8 cellular contexts compared by ENCODE assay signal in genomic region chr4:143399113-143399949, GRCh38.
DNase-seq lines count a peak whose midpoint lies in the region; ATAC-seq and TF ChIP-seq lines count a peak whose summit lies in the region.

No MANE protein-coding gene starts in this region.

- no peak overlapping the region for H3K4me3 ChIP-seq in HUES48 (ENCODE audit: low read depth, low read length)
- H3K4me3 ChIP-seq in esophagus muscularis mucosa = no peak overlapping the region
- H3K4me3 ChIP-seq in prostate gland = no peak overlapping the region

- H3K27me3 Mint-ChIP-seq in activated T-helper 2 cell treated with anti-CD3 and anti-CD28 coated beads, Interferon-gamma antibody, Interleukin-2, Interleukin-4, amounts not matched to agents 10 μg/mL and 5 μg/mL and 100 μg/mL, durations not matched to agents 14 hours and 24 hours and 36 hours (ENCODE audit: low read depth) = peaks cover 20% of the 10 kb centered on the region

- peak; percentile 56 for ATAC-seq in GM19452 (IDR thresholded peaks at IDR 0.05; ENCODE audit: unreplicated experiment)

- H3K4me3 Mint-ChIP-seq in activated T-helper 2 cell treated with anti-CD3 and anti-CD28 coated beads, Interferon-gamma antibody, Interleukin-2, Interleukin-4, amounts not matched to agents 10 μg/mL and 5 μg/mL and 100 μg/mL, durations not matched to agents 14 hours and 24 hours and 36 hours (ENCODE audit: low read depth) = no peak overlapping the region

- WGBS in esophagus muscularis mucosa = 63% methylated on average over 5 of the region's 5 CpGs
- WGBS in prostate gland = 70% methylated on average over 5 of the region's 5 CpGs

- TF ChIP-seq POLR2A in esophagus muscularis mucosa (IDR thresholded peaks at IDR 0.05; ENCODE audit: low read depth) (no peak), prostate gland (IDR thresholded peaks at IDR 0.05) (no peak)

- peaks cover 23% of the 10 kb centered on the region for H3K4me1 ChIP-seq in HUES48 (ENCODE audit: control insufficient read depth, insufficient read depth, low read length)
- H3K4me1 ChIP-seq in esophagus muscularis mucosa = peaks cover 71 to 94% (median 77%) of the 10 kb centered on the region in 4 donors
- H3K4me1 ChIP-seq in prostate gland (replicated peaks) = no peaks in the 10 kb centered on the region

- H3K9ac ChIP-seq in HUES48 (ENCODE audit: low read depth, low read length) = 0 out of 2 replicates have a peak overlapping the region, but pooled peaks have one; percentile 18

- intact Hi-C loops in esophagus muscularis mucosa (cut with DNase I) (no loop called here), prostate gland (cut with DNase I) (loop anchor here (10.0 kb wide), 1 partner anchor 195 kb away; no protein-coding TSS in a partner anchor)
- intact Hi-C loops in activated T-helper 2 cell treated with anti-CD3 and anti-CD28 coated beads, Interferon-gamma antibody, Interleukin-2, Interleukin-4, amounts not matched to agents 10 μg/mL and 5 μg/mL and 100 μg/mL, durations not matched to agents 14 hours and 24 hours and 36 hours (cut with micrococcal nuclease) = no loop called here

- H3K27me3 ChIP-seq in HUES48 (ENCODE audit: control insufficient read depth, insufficient read depth, low read length) (no peaks in the 10 kb centered on the region), esophagus muscularis mucosa (no peaks in the 10 kb centered on the region), prostate gland (replicated peaks; ENCODE audit: insufficient read depth) (no peaks in the 10 kb centered on the region)

- H3K27ac Mint-ChIP-seq in activated T-helper 2 cell treated with anti-CD3 and anti-CD28 coated beads, Interferon-gamma antibody, Interleukin-2, Interleukin-4, amounts not matched to agents 10 μg/mL and 5 μg/mL and 100 μg/mL, durations not matched to agents 14 hours and 24 hours and 36 hours = no peak overlapping the region

- H3K9me3 ChIP-seq in HUES48 (ENCODE audit: control insufficient read depth, insufficient read depth, low read length) (no peaks in the 10 kb centered on the region), esophagus muscularis mucosa (no peaks in the 10 kb centered on the region), prostate gland (no peaks in the 10 kb centered on the region)

- H3K27ac ChIP-seq in HUES48 (ENCODE audit: low read depth, low read length) (peak overlapping the region; percentile 15), esophagus muscularis mucosa (replicated peaks in 1 of 4) (peak overlapping the region in 2 of 4 donors; percentile 12 to 35), prostate gland (no peak overlapping the region)

- no peaks in the 10 kb centered on the region for H3K36me3 Mint-ChIP-seq in activated T-helper 2 cell treated with anti-CD3 and anti-CD28 coated beads, Interferon-gamma antibody, Interleukin-2, Interleukin-4, amounts not matched to agents 10 μg/mL and 5 μg/mL and 100 μg/mL, durations not matched to agents 14 hours and 24 hours and 36 hours (ENCODE audit: low read depth)

- TF ChIP-seq EP300 in esophagus muscularis mucosa (IDR thresholded peaks at IDR 0.05) = no peak

- TF ChIP-seq CTCF in esophagus muscularis mucosa (IDR thresholded peaks at IDR 0.05) = peak; percentile 33 to 60 (median 39)
- peak; percentile 22 to 71 (median 41) for TF ChIP-seq CTCF in prostate gland (IDR thresholded peaks at IDR 0.05)

- no peaks in the 10 kb centered on the region for H3K36me3 ChIP-seq in HUES48 (ENCODE audit: control insufficient read depth, insufficient read depth, low read length)
- no peaks in the 10 kb centered on the region for H3K36me3 ChIP-seq in esophagus muscularis mucosa
- no peaks in the 10 kb centered on the region for H3K36me3 ChIP-seq in prostate gland

- H3K4me1 Mint-ChIP-seq in activated T-helper 2 cell treated with anti-CD3 and anti-CD28 coated beads, Interferon-gamma antibody, Interleukin-2, Interleukin-4, amounts not matched to agents 10 μg/mL and 5 μg/mL and 100 μg/mL, durations not matched to agents 14 hours and 24 hours and 36 hours (ENCODE audit: low read depth) = peaks cover 8% of the 10 kb centered on the region

- H3K9me3 Mint-ChIP-seq in activated T-helper 2 cell treated with anti-CD3 and anti-CD28 coated beads, Interferon-gamma antibody, Interleukin-2, Interleukin-4, amounts not matched to agents 10 μg/mL and 5 μg/mL and 100 μg/mL, durations not matched to agents 14 hours and 24 hours and 36 hours = no peaks in the 10 kb centered on the region

- peak; percentile 29 for DNase-seq in DMS153 (lab: John Stamatoyannopoulos, UW)
- DNase-seq in RPMI7951 (ENCODE audit: low read depth) = peak; percentile 31
- DNase-seq in esophagus muscularis mucosa (ENCODE audit: extremely low spot score) = no peak
- no peak for DNase-seq in prostate gland (ENCODE audit: low spot score)
- no peak for DNase-seq in activated T-helper 2 cell treated with anti-CD3 and anti-CD28 coated beads, Interferon-gamma antibody, Interleukin-2, Interleukin-4, amounts not matched to agents 10 μg/mL and 5 μg/mL and 100 μg/mL, durations not matched to agents 14 hours and 24 hours and 36 hours (ENCODE audit: low spot score)
- DNase-seq in HK-2 (ENCODE audit: unreplicated experiment) = no peak

Comparison
In these comparisons a context has a peak if more than half of its experiments do, and no peak if none do; other contexts are left out.
1. DNase-seq: peak in DMS153 (single experiment) and RPMI7951 (single experiment); none in esophagus muscularis mucosa (single experiment), prostate gland (single experiment), activated T-helper 2 cell treated with anti-CD3 and anti-CD28 coated beads, Interferon-gamma antibody, Interleukin-2, Interleukin-4, amounts not matched to agents 10 μg/mL and 5 μg/mL and 100 μg/mL, durations not matched to agents 14 hours and 24 hours and 36 hours (single experiment) and HK-2 (single experiment).